Comparison of ENCODE assay signal across 12 cellular contexts in genomic region chr5:14286574-14287399, GRCh38.
DNase-seq lines count a peak whose midpoint lies in the region; ATAC-seq, FAIRE-seq and TF ChIP-seq lines count a peak whose summit lies in the region.
"Had no signal": no experiment of that assay in that cellular context is flagged by ENCODE, and none has a peak within 500 bp of the region (broad histone marks: within the 10 kb centered on the region; RNA-seq: fewer than 3 reads in every experiment).

No MANE protein-coding gene starts in this region.

- no peaks in the 10 kb centered on the region for H3K4me1 Mint-ChIP-seq in T-helper 17 cell

- H3K27ac ChIP-seq in effector memory CD4-positive, alpha-beta T cell (ENCODE audit: insufficient read depth, low read length, poor library complexity, severe bottlenecking): no peak overlapping the region
- H3K27ac ChIP-seq in brain microvascular endothelial cell: no peak overlapping the region
- H3K27ac ChIP-seq: C4-2B had no signal

- ATAC-seq in GM19468 (IDR thresholded peaks at IDR 0.05; ENCODE audit: extremely low read depth, unreplicated experiment): peak; percentile 75
- peak; percentile 53 for ATAC-seq in HG03097 (IDR thresholded peaks at IDR 0.05; ENCODE audit: low FRiP score, unreplicated experiment)
- ATAC-seq in T-helper 17 cell: peak; percentile 54

- in situ Hi-C loops in brain microvascular endothelial cell (cut with HindIII; ENCODE audit: low pct_ligation_motif_present, low sequenced_read_pairs): loop anchor here (25.0 kb wide), 1 partner anchor 299 kb away; no protein-coding TSS in a partner anchor

- H3K4me3 ChIP-seq in GM12864 (ENCODE audit: low read depth, low read length): peak overlapping the region; percentile 5; the same call in 1 of the 2 replicates
- H3K4me3 ChIP-seq in effector memory CD4-positive, alpha-beta T cell (ENCODE audit: insufficient read depth, low read depth, low read length, poor library complexity, severe bottlenecking): no peak overlapping the region
- H3K4me3 ChIP-seq in brain microvascular endothelial cell (ENCODE audit: low read depth, low read length): no peak overlapping the region

- DNase-seq in GM12864 (ENCODE audit: low read depth) (peak; percentile 48), T-helper 17 cell (no peak), HEK293T (ENCODE audit: extremely low spot score) (no peak), D721Med (ENCODE audit: insufficient read length, low spot score) (no peak), brain microvascular endothelial cell (no peak)
- DNase-seq in effector memory CD4-positive, alpha-beta T cell: no peak
- DNase-seq: activated CD4-positive, alpha-beta T cell treated with anti-CD3 and anti-CD28 coated beads, Interleukin-2, amount 50 U/mL, for 1 hour; stimulated activated naive CD4-positive, alpha-beta T cell treated with Interleukin-2 at 50 U/mL for 16 hours had no signal

- peaks cover 2% of the 10 kb centered on the region for H3K36me3 Mint-ChIP-seq in T-helper 17 cell (ENCODE audit: low read depth)

- FAIRE-seq in D721Med (lab: Jason Lieb, UNC): no peak
- FAIRE-seq: bronchial epithelial cell had no signal

- peaks cover 17% of the 10 kb centered on the region for H3K27me3 Mint-ChIP-seq in T-helper 17 cell

- H3K9me3 ChIP-seq in T-helper 17 cell (ENCODE audit: control insufficient read depth, low read length, poor library complexity, severe bottlenecking): no peaks in the 10 kb centered on the region
- H3K9me3 ChIP-seq in effector memory CD4-positive, alpha-beta T cell (ENCODE audit: control insufficient read depth, low read length): no peaks in the 10 kb centered on the region

- TF ChIP-seq CTCF in GM12864 (IDR thresholded peaks at IDR 0.05; ENCODE audit: low read depth, low read length, missing control alignments) (no peak), D721Med (IDR thresholded peaks at IDR 0.05; ENCODE audit: insufficient read depth, missing control alignments) (no peak), brain microvascular endothelial cell (IDR thresholded peaks at IDR 0.05; ENCODE audit: low read depth, low read length, missing control alignments) (no peak)

- POLR2A ChIA-PET in HEK293T (lab: Yijun Ruan, JAX): no interaction called here

- H3K27me3 ChIP-seq in effector memory CD4-positive, alpha-beta T cell (replicated peaks; ENCODE audit: control insufficient read depth, insufficient read depth, low read length, poor library complexity, severe bottlenecking): no peaks in the 10 kb centered on the region
- no peaks in the 10 kb centered on the region for H3K27me3 ChIP-seq in brain microvascular endothelial cell (replicated peaks)

- no peaks in the 10 kb centered on the region for H3K36me3 ChIP-seq in effector memory CD4-positive, alpha-beta T cell (ENCODE audit: control insufficient read depth, insufficient read depth, low read length)
- peaks cover 69% of the 10 kb centered on the region for H3K36me3 ChIP-seq in brain microvascular endothelial cell (replicated peaks)

- H3K27ac Mint-ChIP-seq in T-helper 17 cell: no peak overlapping the region

- no peak overlapping the region for H3K4me3 Mint-ChIP-seq in T-helper 17 cell

- CTCF ChIA-PET in HEK293T (lab: Yijun Ruan, JAX): no interaction called here

- no peaks in the 10 kb centered on the region for H3K4me1 ChIP-seq in effector memory CD4-positive, alpha-beta T cell (ENCODE audit: control insufficient read depth, insufficient read depth, low read length, poor library complexity, severe bottlenecking)

TF ChIP-seq in HEK293T, 16 proteins besides CTCF, POLR2A, EP300 and RAD21:
- no peak for TF ChIP-seq FOXM1 (IDR thresholded peaks at IDR 0.05; ENCODE audit: borderline replicate concordance)
- TF ChIP-seq NFRKB (IDR thresholded peaks at IDR 0.05): no peak
- no peak for TF ChIP-seq SUZ12 (IDR thresholded peaks at IDR 0.05)
